Comparison of ENCODE assay signal across 14 cellular contexts in genomic region chr9:2597483-2597882, GRCh38. TPM values are rescaled to one million over a fixed set of nuclear protein-coding genes. Genes with fewer than 3 reads are reported as not detected.
DNase-seq lines count a peak whose midpoint lies in the region; TF ChIP-seq lines count a peak whose summit lies in the region.
"Had no signal": no experiment of that assay in that cellular context is flagged by ENCODE, and none has a peak within 500 bp of the region (broad histone marks: within the 10 kb centered on the region; RNA-seq: fewer than 3 reads in every experiment).

No MANE protein-coding gene starts in this region.

- H3K4me1 Mint-ChIP-seq in Calu3 (ENCODE audit: low read depth, unreplicated experiment), result peaks cover 3% of the 10 kb centered on the region

- H3K27me3 Mint-ChIP-seq in Calu3 (ENCODE audit: unreplicated experiment), result no peaks in the 10 kb centered on the region

- H3K36me3 ChIP-seq in adipocyte (ENCODE audit: control insufficient read depth, insufficient read depth, low read length, severe bottlenecking), result no peaks in the 10 kb centered on the region
- H3K36me3 ChIP-seq: gastrocnemius medialis had no signal

- TF ChIP-seq POLR2A in erythroblast (IDR thresholded peaks at IDR 0.05; ENCODE audit: low read length), result no peak

- no peaks in the 10 kb centered on the region for H3K4me1 ChIP-seq in adipocyte (ENCODE audit: control insufficient read depth, insufficient read depth, low read length)

- TF ChIP-seq CTCF in Calu3 (IDR thresholded peaks at IDR 0.05; ENCODE audit: unreplicated experiment), result no peak

- peaks cover 3% of the 10 kb centered on the region for H3K9me3 Mint-ChIP-seq in Calu3 (ENCODE audit: low read depth, unreplicated experiment)

- DNase-seq in NCI-H510A treated with DMSO at 0.1 percent for 48 hours (lab: John Stamatoyannopoulos, UW) (peak; percentile 9), NCI-H510A (lab: John Stamatoyannopoulos, UW) (no peak), NCI-H2107 (lab: John Stamatoyannopoulos, UW) (peak; percentile 24), adipocyte (ENCODE audit: low read depth) (peak; percentile 8), left kidney (ENCODE audit: low read depth, low spot score) (peak; percentile 37), SKM-1 treated with dmso at 0.1 percent for 144 hours (lab: John Stamatoyannopoulos, UW; ENCODE audit: unreplicated experiment) (no peak), erythroblast (lab: John Stamatoyannopoulos, UW) (no peak), Calu3 (no peak)
- DNase-seq: amygdala, gastrocnemius medialis, right cardiac atrium had no signal

- CTCF ChIA-PET in Calu3 (lab: Charles Lee), result no interaction called here

- H3K27ac Mint-ChIP-seq in Calu3 (ENCODE audit: unreplicated experiment), result no peak overlapping the region
- H3K27ac Mint-ChIP-seq: CD14-positive monocyte; stimulated activated naive CD8-positive, alpha-beta T cell treated with anti-CD3 and anti-CD28 coated beads, Interleukin-15, Interleukin-2, amounts not matched to agents 100 ng/mL and 50 ng/mL, for 24 hours; T-helper 1 cell treated with Interleukin-12 subunit alpha and Interleukin-12 subunit beta and Interleukin-4 antibody, amounts not matched to agents 30 μg/mL and 1 μg/mL, for 36 hours had no signal

- no peaks in the 10 kb centered on the region for H3K27me3 ChIP-seq in adipocyte (replicated peaks; ENCODE audit: control insufficient read depth, insufficient read depth, low read length)
- H3K27me3 ChIP-seq: gastrocnemius medialis had no signal

- no TSS peak for BruUV-seq in Calu3 (replicated peaks; lab: Mats Ljungman, UMichigan)

- peaks cover 10% of the 10 kb centered on the region for H3K9me3 ChIP-seq in adipocyte (ENCODE audit: control insufficient read depth, low read length)
- H3K9me3 ChIP-seq: gastrocnemius medialis had no signal

- H3K4me3 Mint-ChIP-seq in Calu3 (ENCODE audit: low read depth, unreplicated experiment), result no peak overlapping the region
- H3K4me3 Mint-ChIP-seq: CD14-positive monocyte; stimulated activated naive CD8-positive, alpha-beta T cell treated with anti-CD3 and anti-CD28 coated beads, Interleukin-15, Interleukin-2, amounts not matched to agents 100 ng/mL and 50 ng/mL, for 24 hours; T-helper 1 cell treated with Interleukin-12 subunit alpha and Interleukin-12 subunit beta and Interleukin-4 antibody, amounts not matched to agents 30 μg/mL and 1 μg/mL, for 36 hours had no signal

- H3K4me3 ChIP-seq in adipocyte (ENCODE audit: low read length), result no peak overlapping the region
- H3K4me3 ChIP-seq: gastrocnemius medialis had no signal

- intact Hi-C loops in Calu3 (cut with micrococcal nuclease; ENCODE audit: unreplicated experiment), result no loop called here

- no peak overlapping the region for H3K9ac ChIP-seq in adipocyte (ENCODE audit: low read length)

- no peaks in the 10 kb centered on the region for H3K36me3 Mint-ChIP-seq in Calu3 (ENCODE audit: insufficient read depth, unreplicated experiment)
- H3K36me3 Mint-ChIP-seq: CD14-positive monocyte had no signal

RNA-seq across cellular contexts. Expression of gene VLDLR, which starts 24.1 kb away (rescaled TPM):
- total RNA-seq in Calu3 (2022), result 17.4 and 17.8 TPM in 2 replicates

Comparison
In these comparisons a context has a peak if more than half of its experiments do, and no peak if none do; other contexts are left out.
1. DNase-seq: peak in NCI-H510A treated with DMSO at 0.1 percent for 48 hours (single experiment), NCI-H2107 (single experiment), adipocyte (single experiment) and left kidney (single experiment); none in NCI-H510A (single experiment), SKM-1 treated with dmso at 0.1 percent for 144 hours (single experiment), erythroblast (0 of 2) and Calu3 (single experiment).